In the genomic region with DNA sequence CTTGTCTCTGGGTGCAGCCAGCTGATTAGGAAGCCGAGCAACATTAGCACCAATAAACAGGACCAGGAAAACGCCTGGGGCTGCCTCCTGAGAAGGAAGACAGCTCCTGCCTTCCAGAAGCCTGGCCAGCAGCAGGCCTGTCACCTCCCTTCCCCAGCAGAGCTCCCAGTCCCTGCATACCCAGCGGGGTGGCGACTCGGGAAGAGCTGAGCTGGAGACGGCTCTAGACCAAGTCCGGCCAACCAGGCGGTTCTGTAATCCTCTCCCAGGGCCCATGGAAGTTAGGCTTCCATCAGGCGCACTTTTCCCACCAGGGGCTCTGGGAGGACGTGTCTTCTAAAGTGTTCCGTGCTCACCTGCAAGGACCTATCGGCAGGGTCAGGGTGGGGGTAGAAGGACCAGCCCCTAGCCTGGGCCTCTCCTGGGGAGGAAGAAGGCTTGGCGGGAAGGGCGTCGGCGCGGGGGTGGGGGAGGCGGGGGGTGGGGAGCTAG, we compare ENCODE assay signal across 10 cellular contexts. TPM values are rescaled to one million over a fixed set of nuclear protein-coding genes. Genes with fewer than 3 reads are reported as not detected.
A peak's percentile ranks its signal among the peaks of the same experiment; 100 is the strongest.
DNase-seq lines count a peak whose midpoint lies in the region; ATAC-seq, FAIRE-seq and TF ChIP-seq lines count a peak whose summit lies in the region.
"Had no signal": no experiment of that assay in that cellular context is flagged by ENCODE, and none has a peak within 500 bp of the region (broad histone marks: within the 10 kb centered on the region; RNA-seq: fewer than 3 reads in every experiment).

No MANE protein-coding gene starts in this region.

- intact Hi-C loops in left ventricle myocardium superior (cut with micrococcal nuclease) (no loop called here), psoas muscle (cut with DNase I) (no loop called here)

- H3K27ac ChIP-seq in HUES6 (ENCODE audit: low read depth, low read length) (peak overlapping the region; percentile 48; the same call in 1 of the 2 replicates), psoas muscle (no peak overlapping the region)

- TF ChIP-seq CTCF in psoas muscle (IDR thresholded peaks at IDR 0.05) = no peak

- H3K9ac ChIP-seq in HUES6 (ENCODE audit: low read length) = peak overlapping the region; percentile 75

- H3K9me3 ChIP-seq in HUES6 (ENCODE audit: control insufficient read depth, insufficient read depth, low read depth, low read length) = no peaks in the 10 kb centered on the region
- no peaks in the 10 kb centered on the region for H3K9me3 ChIP-seq in psoas muscle

- peak; percentile 26 for ATAC-seq in left ventricle myocardium superior
- peak; percentile 12 to 43 (median 16) for ATAC-seq in psoas muscle
- no peak for ATAC-seq in HG02571 (IDR thresholded peaks at IDR 0.05; ENCODE audit: unreplicated experiment)

- peak overlapping the region; percentile 64 for H3K4me3 ChIP-seq in HUES6 (ENCODE audit: low read depth, low read length)
- H3K4me3 ChIP-seq in psoas muscle = peak overlapping the region; percentile 55

- peaks cover under 1% of the 10 kb centered on the region for H3K36me3 ChIP-seq in HUES6 (ENCODE audit: control insufficient read depth, insufficient read depth, low read length)
- H3K36me3 ChIP-seq in psoas muscle (ENCODE audit: insufficient read depth in 1 of 2, low read depth in 1 of 2) = no peaks in the 10 kb centered on the region

- TF ChIP-seq POLR2A in GM12891 (IDR thresholded peaks at IDR 0.05; ENCODE audit: low read depth, low read length) = no peak

- peak; percentile 59 for DNase-seq in COLO668 (lab: John Stamatoyannopoulos, UW; ENCODE audit: unreplicated experiment)
- DNase-seq in left ventricle myocardium superior = no peak
- DNase-seq in psoas muscle = no peak
- no peak for DNase-seq in NCI-H1092 treated with DMSO at 0.1 percent for 48 hours (lab: John Stamatoyannopoulos, UW)
- no peak for DNase-seq in GM12891 (ENCODE audit: insufficient read length, low spot score)
- no peak for DNase-seq in CD1c-positive myeloid dendritic cell (ENCODE audit: extremely low spot score)
- DNase-seq: NCI-H526 treated with DMSO at 0.1 percent for 48 hours had no signal

- H3K4me1 ChIP-seq in HUES6 (ENCODE audit: control insufficient read depth, insufficient read depth, low read length) = peaks cover 27% of the 10 kb centered on the region
- no peaks in the 10 kb centered on the region for H3K4me1 ChIP-seq in psoas muscle

- FAIRE-seq in GM12891 (lab: Jason Lieb, UNC) = no peak
- FAIRE-seq: D721Med had no signal

- H3K27me3 ChIP-seq in HUES6 (ENCODE audit: control insufficient read depth, insufficient read depth, low read length) (peaks cover 27% of the 10 kb centered on the region; the same call in 1 of the 2 replicates), psoas muscle (ENCODE audit: insufficient read depth in 3 of 3, low read length in 2 of 3) (peaks cover 0 to 3% (median 0%) of the 10 kb centered on the region in 3 donors)

- WGBS in psoas muscle, 3 donors = 11 to 14% (median 12%) methylated on average over 17 to 18 of the region's 18 CpGs

TF ChIP-seq in GM12891, 5 proteins besides CTCF, POLR2A, EP300 and RAD21:
- TF ChIP-seq SPI1 (IDR thresholded peaks at IDR 0.05; ENCODE audit: low read depth, low read length) = no peak
- no peak for TF ChIP-seq POU2F2 (IDR thresholded peaks at IDR 0.05; ENCODE audit: low read depth, low read length)

RNA-seq across cellular contexts. Expression of gene CLUH, which starts 12.0 kb away (rescaled TPM):
- total RNA-seq in left ventricle myocardium superior = 205 TPM
- 100 to 1,000 TPM; 105 to 218 (median 132) TPM for total RNA-seq in psoas muscle
- 100 to 1,000 TPM in 2 of 3 donors, 10 to 100 TPM in 1; 92.2 to 130 (median 117) TPM for polyA plus RNA-seq in psoas muscle
- polyA plus RNA-seq in GM12891 (2012; ENCODE audit: low read depth, missing spikeins) = 36.3 TPM

RNA-seq across cellular contexts. Expression of gene CCDC92B, which starts 25.9 kb away (rescaled TPM):
- 0.12 TPM for total RNA-seq in left ventricle myocardium superior
- under 1 TPM in 1 of 4 donors, not detected in 3; 0.23 TPM for total RNA-seq in psoas muscle
- polyA plus RNA-seq in psoas muscle = under 1 TPM; 0.01 to 0.09 (median 0.04) TPM
- not detected for polyA plus RNA-seq in GM12891 (2012; ENCODE audit: low read depth, missing spikeins)
